Comparison of ENCODE assay signal across 16 cellular contexts in genomic region chr12:106141003-106141402, GRCh38. TPM values are rescaled to one million over a fixed set of nuclear protein-coding genes. Genes with fewer than 3 reads are reported as not detected.
A peak's percentile ranks its signal among the peaks of the same experiment; 100 is the strongest.
DNase-seq lines count a peak whose midpoint lies in the region; FAIRE-seq and TF ChIP-seq lines count a peak whose summit lies in the region.
"Had no signal": no experiment of that assay in that cellular context is flagged by ENCODE, and none has a peak within 500 bp of the region (broad histone marks: within the 10 kb centered on the region; RNA-seq: fewer than 3 reads in every experiment).

No MANE protein-coding gene starts in this region.

- no peak for TF ChIP-seq CTCF in HFF-Myc (IDR thresholded peaks at IDR 0.05; ENCODE audit: low read depth, low read length, missing control alignments)
- no peak for TF ChIP-seq CTCF in ascending aorta (IDR thresholded peaks at IDR 0.05)
- no peak for TF ChIP-seq CTCF in retinal pigment epithelial cell (conservative IDR thresholded peaks at IDR 0.05; ENCODE audit: low read depth, low read length)
- no peak for TF ChIP-seq CTCF in kidney (IDR thresholded peaks at IDR 0.05; ENCODE audit: borderline replicate concordance, extremely low read depth, insufficient read depth)

- no peak overlapping the region for H3K9ac ChIP-seq in kidney (ENCODE audit: low read length in 2 of 2)

- intact Hi-C loops in ascending aorta (cut with DNase I), result loop anchor here (10.0 kb wide), 1 partner anchor 616 kb away; no protein-coding TSS in a partner anchor
- intact Hi-C loops in kidney (cut with DNase I), result no loop called here

- H3K4me3 ChIP-seq in HFF-Myc (replicated peaks; ENCODE audit: low read depth, low read length) (peak overlapping the region; percentile 53; the same call in 1 of the 2 replicates), ascending aorta (peak overlapping the region; percentile 87 to 95), retinal pigment epithelial cell (ENCODE audit: low read length) (peak overlapping the region; percentile 81), kidney (ENCODE audit: low read length in 2 of 2) (peak overlapping the region in 1 of 2 donors; percentile 72)

- H3K27ac ChIP-seq in ascending aorta (peak overlapping the region; percentile 98 to 99), layer of hippocampus (ENCODE audit: low read depth, low read length) (peak overlapping the region; percentile 21), kidney (ENCODE audit: low read depth in 2 of 2, low read length in 2 of 2) (no peak overlapping the region)

- peaks cover 0 to 28% of the 10 kb centered on the region in 2 donors for H3K4me1 ChIP-seq in ascending aorta
- peaks cover 8 to 22% of the 10 kb centered on the region in 2 donors for H3K4me1 ChIP-seq in kidney (ENCODE audit: control insufficient read depth in 1 of 2, insufficient read depth in 1 of 2, low read depth in 1 of 2, low read length in 2 of 2)

- H3K9me3 ChIP-seq in ascending aorta (no peaks in the 10 kb centered on the region), kidney (ENCODE audit: control insufficient read depth in 1 of 2, low read length in 2 of 2) (no peaks in the 10 kb centered on the region)

- no peak for DNase-seq in HFF-Myc (ENCODE audit: extremely low read depth, low read depth)
- DNase-seq in ascending aorta (ENCODE audit: low spot score in 2 of 2), result no peak
- no peak for DNase-seq in retinal pigment epithelial cell (ENCODE audit: low read depth)
- DNase-seq in kidney, result no peak
- no peak for DNase-seq in UCSD-AML1 (lab: John Stamatoyannopoulos, UW; ENCODE audit: unreplicated experiment)
- no peak for DNase-seq in islet precursor cell
- no peak for DNase-seq in activated CD4-positive, CD25-positive, alpha-beta regulatory T cell treated with anti-CD3 and anti-CD28 coated beads, Interleukin-2, amount 50 U/mL, for 72 hours
- DNase-seq: CD4-positive, CD25-positive, alpha-beta regulatory T cell; HCEC 1CT; NCI-H1105; NCI-H345; retina; stimulated activated naive CD8-positive, alpha-beta T cell treated with anti-CD3 and anti-CD28 coated beads, Interleukin-15, amount 100 ng/mL, for 72 hours had no signal

- H3K27me3 ChIP-seq in ascending aorta (no peaks in the 10 kb centered on the region), layer of hippocampus (ENCODE audit: control insufficient read depth, insufficient read depth, low read length) (no peaks in the 10 kb centered on the region)

- FAIRE-seq in kidney (lab: Jason Lieb, UNC), result no peak
- FAIRE-seq: G401.6, HTR-8/SVneo had no signal

- H3K36me3 ChIP-seq in ascending aorta (no peaks in the 10 kb centered on the region), kidney (ENCODE audit: control insufficient read depth in 1 of 2, insufficient read depth in 2 of 2, low read length in 2 of 2) (no peaks in the 10 kb centered on the region)

RNA-seq across cellular contexts. Expression of gene NUAK1, which starts 2.2 kb away (rescaled TPM):
- total RNA-seq in ascending aorta (29.7 TPM), kidney (28.8 TPM)
- polyA plus RNA-seq in kidney (ENCODE audit: insufficient read depth, low read depth, low replicate concordance), result 2.9 TPM
- total RNA-seq: CD4-positive, CD25-positive, alpha-beta regulatory T cell had no signal
- polyA plus RNA-seq: CD4-positive, CD25-positive, alpha-beta regulatory T cell had no signal

Comparison
In these comparisons a context has a peak if more than half of its experiments do, and no peak if none do; other contexts are left out.
1. H3K27ac ChIP-seq: peak in ascending aorta (2 of 2) and layer of hippocampus (single experiment); none in kidney (0 of 2).